Comparison of ENCODE assay signal across 25 cellular contexts in genomic region chr18:48779462-48779861, GRCh38.
DNase-seq lines count a peak whose midpoint lies in the region; ATAC-seq and TF ChIP-seq lines count a peak whose summit lies in the region.
"Had no signal": no experiment of that assay in that cellular context is flagged by ENCODE, and none has a peak within 500 bp of the region (broad histone marks: within the 10 kb centered on the region; RNA-seq: fewer than 3 reads in every experiment).

No MANE protein-coding gene starts in this region.

- intact Hi-C loops in gastrocnemius medialis (cut with DNase I; ENCODE audit: low total_unique reads), result no loop called here
- intact Hi-C loops in CD14-positive monocyte (cut with micrococcal nuclease), result loop anchor here (5.0 to 10.0 kb wide), 5 partner anchors 97 to 465 kb away; no protein-coding TSS in a partner anchor
- intact Hi-C loops in transverse colon (cut with DNase I; ENCODE audit: low total_unique reads), result no loop called here
- intact Hi-C loops in CD4-positive, alpha-beta T cell (cut with DNase I, micrococcal nuclease), result loop anchor here (5.0 to 10.0 kb wide), 7 partner anchors 102 to 638 kb away; no protein-coding TSS in a partner anchor

- H2AK5ac ChIP-seq in mesenchymal stem cell (ENCODE audit: low read length, severe bottlenecking), result no peak overlapping the region

- DNase-seq in GM23248 (no peak), endodermal cell (no peak), mesenchymal stem cell (no peak), gastrocnemius medialis (no peak), CD14-positive monocyte (ENCODE audit: low spot score) (no peak), transverse colon (no peak)
- DNase-seq in CD4-positive, alpha-beta T cell, result no peak
- DNase-seq: ACHN; activated CD4-positive, alpha-beta T cell treated with anti-CD3 and anti-CD28 coated beads for 48 hours; activated naive CD8-positive, alpha-beta T cell treated with anti-CD3 and anti-CD28 coated beads, Interleukin-2, amount 10 ng/mL, durations not matched to agents 7 days and 5 days; body of pancreas; colonic mucosa; GOT3; immature natural killer cell; KBM-7; naive thymus-derived CD8-positive, alpha-beta T cell; NCI-H187 treated with DMSO at 0.1 percent for 48 hours; NCI-H226; spleen; stimulated activated CD4-positive, alpha-beta T cell treated with anti-CD3 and anti-CD28 coated beads, Interleukin-4, amount 100 ng/mL, for 24 hours; stimulated activated naive CD8-positive, alpha-beta T cell treated with anti-CD3 and anti-CD28 coated beads, Interleukin-15, amount 100 ng/mL, for 72 hours had no signal

- H3K9me3 ChIP-seq in GM23248 (ENCODE audit: low read depth) (no peaks in the 10 kb centered on the region), endodermal cell (ENCODE audit: control insufficient read depth, low read length) (no peaks in the 10 kb centered on the region), mesenchymal stem cell (ENCODE audit: control insufficient read depth, low read length) (no peaks in the 10 kb centered on the region), gastrocnemius medialis (no peaks in the 10 kb centered on the region), transverse colon (no peaks in the 10 kb centered on the region)
- H3K9me3 ChIP-seq in CD4-positive, alpha-beta T cell (ENCODE audit: control insufficient read depth, low read length), result no peaks in the 10 kb centered on the region
- H3K9me3 ChIP-seq: body of pancreas, colonic mucosa, spleen had no signal

- no peak for TF ChIP-seq EP300 in transverse colon (IDR thresholded peaks at IDR 0.05; ENCODE audit: low read depth)

- peak overlapping the region; percentile 45 for H2BK120ac ChIP-seq in mesenchymal stem cell (ENCODE audit: low read depth, low read length)

- H3K9me3 Mint-ChIP-seq in endodermal cell (no peaks in the 10 kb centered on the region), CD14-positive monocyte (no peaks in the 10 kb centered on the region)
- H3K9me3 Mint-ChIP-seq in CD4-positive, alpha-beta T cell, result no peaks in the 10 kb centered on the region
- H3K9me3 Mint-ChIP-seq: activated naive CD8-positive, alpha-beta T cell treated with anti-CD3 and anti-CD28 coated beads, Interleukin-2, amount 10 ng/mL, durations not matched to agents 7 days and 5 days; activated T-helper 17 cell treated with anti-CD3 and anti-CD28 coated beads, Interleukin-2, amount 50 U/mL, for 72 hours; immature natural killer cell; memory B cell; naive thymus-derived CD8-positive, alpha-beta T cell; stimulated activated naive CD8-positive, alpha-beta T cell treated with anti-CD3 and anti-CD28 coated beads, Interleukin-15, amount 100 ng/mL, for 72 hours; T-helper 1 cell treated with Interleukin-12 subunit alpha and Interleukin-12 subunit beta and Interleukin-4 antibody, amounts not matched to agents 30 μg/mL and 1 μg/mL, for 36 hours had no signal

- H3K4me1 Mint-ChIP-seq in endodermal cell (peaks cover 38% of the 10 kb centered on the region), CD14-positive monocyte (peaks cover 49% of the 10 kb centered on the region)
- H3K4me1 Mint-ChIP-seq in CD4-positive, alpha-beta T cell (ENCODE audit: low read depth), result peaks cover 13% of the 10 kb centered on the region

- H3K4me1 ChIP-seq in GM23248 (ENCODE audit: insufficient read depth), result peaks cover 38% of the 10 kb centered on the region
- H3K4me1 ChIP-seq in endodermal cell (ENCODE audit: control insufficient read depth, insufficient read depth, low read length), result peaks cover 17% of the 10 kb centered on the region
- peaks cover 51% of the 10 kb centered on the region for H3K4me1 ChIP-seq in mesenchymal stem cell (ENCODE audit: control insufficient read depth, insufficient read depth, low read depth, low read length)
- H3K4me1 ChIP-seq in gastrocnemius medialis, result peaks cover 38 to 49% of the 10 kb centered on the region in 2 donors
- peaks cover 25 to 59% (median 38%) of the 10 kb centered on the region in 4 donors for H3K4me1 ChIP-seq in transverse colon

- H2BK12ac ChIP-seq in mesenchymal stem cell (ENCODE audit: low read length in 2 of 2), result peak overlapping the region; percentile 57 to 86

- H3K79me1 ChIP-seq in mesenchymal stem cell (replicated peaks; ENCODE audit: low read length, poor library complexity, severe bottlenecking), result peaks cover 51% of the 10 kb centered on the region

- H3K9ac ChIP-seq in GM23248 (no peak overlapping the region), endodermal cell (ENCODE audit: extremely low read depth, low read length, poor library complexity, severe bottlenecking) (no peak overlapping the region), mesenchymal stem cell (ENCODE audit: low read length) (no peak overlapping the region)

- no peak for TF ChIP-seq POLR2A in gastrocnemius medialis (IDR thresholded peaks at IDR 0.05)
- TF ChIP-seq POLR2A in transverse colon (IDR thresholded peaks at IDR 0.05), result no peak

- H3K23ac ChIP-seq in mesenchymal stem cell (ENCODE audit: low read length in 2 of 2), result no peak overlapping the region

- H3K4me2 ChIP-seq in GM23248 (ENCODE audit: unreplicated experiment), result no peak overlapping the region
- H3K4me2 ChIP-seq in mesenchymal stem cell (ENCODE audit: low read length, poor library complexity, severe bottlenecking), result no peak overlapping the region

- no peak overlapping the region for H2BK15ac ChIP-seq in mesenchymal stem cell (ENCODE audit: low read depth, poor library complexity, severe bottlenecking)

- H3K36me3 ChIP-seq in GM23248 (ENCODE audit: low read depth), result no peaks in the 10 kb centered on the region
- H3K36me3 ChIP-seq in endodermal cell (ENCODE audit: control insufficient read depth, insufficient read depth, low read length), result peaks cover 12% of the 10 kb centered on the region
- H3K36me3 ChIP-seq in mesenchymal stem cell (ENCODE audit: control insufficient read depth in 1 of 2, insufficient read depth in 2 of 2, low read depth in 1 of 2, low read length in 2 of 2), result peaks cover 9 to 66% of the 10 kb centered on the region in 2 experiments
- H3K36me3 ChIP-seq in gastrocnemius medialis, result no peaks in the 10 kb centered on the region
- H3K36me3 ChIP-seq in transverse colon, result no peaks in the 10 kb centered on the region
- H3K36me3 ChIP-seq: colonic mucosa, spleen had no signal

- POLR2A ChIA-PET in CD4-positive, alpha-beta T cell (lab: Charles Lee), result no interaction called here

- H3K27me3 ChIP-seq in GM23248 (replicated peaks; ENCODE audit: insufficient read depth), result no peaks in the 10 kb centered on the region
- no peaks in the 10 kb centered on the region for H3K27me3 ChIP-seq in endodermal cell (ENCODE audit: control insufficient read depth, insufficient read depth, low read length, poor library complexity, severe bottlenecking)
- no peaks in the 10 kb centered on the region for H3K27me3 ChIP-seq in mesenchymal stem cell (ENCODE audit: control insufficient read depth in 1 of 2, insufficient read depth in 1 of 2, low read length in 2 of 2)
- no peaks in the 10 kb centered on the region for H3K27me3 ChIP-seq in gastrocnemius medialis
- H3K27me3 ChIP-seq in transverse colon, result no peaks in the 10 kb centered on the region
- H3K27me3 ChIP-seq in CD4-positive, alpha-beta T cell (ENCODE audit: control insufficient read depth, insufficient read depth, low read length), result no peaks in the 10 kb centered on the region
- H3K27me3 ChIP-seq: body of pancreas, colonic mucosa, spleen had no signal

- H3K14ac ChIP-seq in mesenchymal stem cell (ENCODE audit: low read length in 2 of 2), result peak overlapping the region in 1 of 2 experiments; percentile 64

- H4K8ac ChIP-seq in mesenchymal stem cell (ENCODE audit: low read length), result no peak overlapping the region

- ATAC-seq in gastrocnemius medialis (no peak), HG02571 (IDR thresholded peaks at IDR 0.05; ENCODE audit: unreplicated experiment) (no peak)
- ATAC-seq in CD4-positive, alpha-beta T cell (ENCODE audit: poor library complexity), result no peak
- ATAC-seq: activated T-helper 17 cell treated with anti-CD3 and anti-CD28 coated beads, Interleukin-2, amount 50 U/mL, for 72 hours; body of pancreas; naive thymus-derived CD8-positive, alpha-beta T cell; stimulated activated naive CD8-positive, alpha-beta T cell treated with anti-CD3 and anti-CD28 coated beads, Interleukin-15, amount 100 ng/mL, for 72 hours had no signal

- peak overlapping the region in 1 of 2 experiments; percentile 12 for H3K4ac ChIP-seq in mesenchymal stem cell (ENCODE audit: low read depth in 1 of 2, low read length in 2 of 2)

- H4K20me1 ChIP-seq in GM23248 (ENCODE audit: insufficient read depth), result no peaks in the 10 kb centered on the region

- H3K27ac Mint-ChIP-seq in endodermal cell (no peak overlapping the region), CD14-positive monocyte (no peak overlapping the region)
- H3K27ac Mint-ChIP-seq in CD4-positive, alpha-beta T cell, result no peak overlapping the region
- H3K27ac Mint-ChIP-seq: activated naive CD8-positive, alpha-beta T cell treated with anti-CD3 and anti-CD28 coated beads, Interleukin-2, amount 10 ng/mL, durations not matched to agents 7 days and 5 days; activated T-helper 17 cell treated with anti-CD3 and anti-CD28 coated beads, Interleukin-2, amount 50 U/mL, for 72 hours; memory B cell; T-helper 1 cell treated with Interleukin-12 subunit alpha and Interleukin-12 subunit beta and Interleukin-4 antibody, amounts not matched to agents 30 μg/mL and 1 μg/mL, for 36 hours had no signal

- H3K4me3 ChIP-seq in GM23248 (no peak overlapping the region), endodermal cell (ENCODE audit: low read length) (no peak overlapping the region), mesenchymal stem cell (ENCODE audit: insufficient read depth in 1 of 2, low read depth in 1 of 2, low read length in 2 of 2) (no peak overlapping the region), gastrocnemius medialis (no peak overlapping the region), transverse colon (no peak overlapping the region)
- H3K4me3 ChIP-seq: body of pancreas, colonic mucosa, spleen had no signal

- WGBS in GM23248 (ENCODE audit: low coverage in 1 of 2, low lambda C conversion rate in 2 of 2, missing lambda C conversion rate in 2 of 2), 2 experiments, result 95 to 96% methylated on average over 7 of the region's 7 CpGs
- WGBS in endodermal cell (ENCODE audit: insufficient coverage in 1 of 2, insufficient read length in 1 of 2), 2 experiments, result 92 to 94% methylated on average over 4 to 7 of the region's 7 CpGs
- WGBS in mesenchymal stem cell, result 89% methylated on average over 7 of the region's 7 CpGs
- 92% methylated on average over 7 of the region's 7 CpGs; no CpG with 5 or more reads in 1 of the 2 donors for WGBS in transverse colon (ENCODE audit: low coverage in 1 of 2), 2 donors

- H3K36me3 Mint-ChIP-seq in endodermal cell (ENCODE audit: low read depth) (no peaks in the 10 kb centered on the region), CD14-positive monocyte (peaks cover 36 to 49% of the 10 kb centered on the region in 2 donors)
- H3K36me3 Mint-ChIP-seq in CD4-positive, alpha-beta T cell (ENCODE audit: low read depth), result no peaks in the 10 kb centered on the region
- H3K36me3 Mint-ChIP-seq: activated naive CD8-positive, alpha-beta T cell treated with anti-CD3 and anti-CD28 coated beads, Interleukin-2, amount 10 ng/mL, durations not matched to agents 7 days and 5 days; immature natural killer cell; memory B cell; naive thymus-derived CD8-positive, alpha-beta T cell had no signal

- in situ Hi-C loops in GM23248 (cut with MboI), result no loop called here
- in situ Hi-C loops in gastrocnemius medialis (cut with MboI; ENCODE audit: low sequenced_read_pairs in 4 of 4), result no loop called here
- in situ Hi-C loops in transverse colon (cut with MboI; ENCODE audit: low pct_ligation_motif_present in 1 of 4, low pct_unique_long_range_greater_than_20kb in 1 of 4, low sequenced_read_pairs in 3 of 4), result loop anchor here in 2 of 4 donors (10.0 to 25.0 kb wide), 2 partner anchors 135 to 183 kb away; partner anchors contain the start of gene SMAD7 (in 1 of the 2)

- H3K27me3 Mint-ChIP-seq in endodermal cell (ENCODE audit: insufficient read depth) (no peaks in the 10 kb centered on the region), CD14-positive monocyte (ENCODE audit: low read depth in 3 of 3) (peaks cover 4 to 18% (median 16%) of the 10 kb centered on the region in 3 donors)
- no peaks in the 10 kb centered on the region for H3K27me3 Mint-ChIP-seq in CD4-positive, alpha-beta T cell
- H3K27me3 Mint-ChIP-seq: activated T-helper 17 cell treated with anti-CD3 and anti-CD28 coated beads, Interleukin-2, amount 50 U/mL, for 72 hours; memory B cell; stimulated activated naive CD8-positive, alpha-beta T cell treated with anti-CD3 and anti-CD28 coated beads, Interleukin-15, amount 100 ng/mL, for 72 hours had no signal

- peak overlapping the region; percentile 55 for H4K91ac ChIP-seq in mesenchymal stem cell (ENCODE audit: low read length)

- TF ChIP-seq CTCF in endodermal cell (conservative IDR thresholded peaks at IDR 0.05), result no peak
- no peak for TF ChIP-seq CTCF in gastrocnemius medialis (IDR thresholded peaks at IDR 0.05 in 4 of 5, conservative IDR thresholded peaks at IDR 0.05 in 1 of 5)
- no peak for TF ChIP-seq CTCF in CD14-positive monocyte (IDR thresholded peaks at IDR 0.05)
- no peak for TF ChIP-seq CTCF in transverse colon (IDR thresholded peaks at IDR 0.05)
- TF ChIP-seq CTCF in CD4-positive, alpha-beta T cell (IDR thresholded peaks at IDR 0.05), result no peak

- H2BK5ac ChIP-seq in mesenchymal stem cell (ENCODE audit: low read depth, low read length, poor library complexity, severe bottlenecking), result no peak overlapping the region

- peak overlapping the region; percentile 22 to 86 for H3K18ac ChIP-seq in mesenchymal stem cell (ENCODE audit: low read depth in 1 of 2, low read length in 2 of 2)

- H3K79me2 ChIP-seq in GM23248 (ENCODE audit: insufficient read depth), result peaks cover 21% of the 10 kb centered on the region

- no peak overlapping the region for H3K4me3 Mint-ChIP-seq in endodermal cell
- H3K4me3 Mint-ChIP-seq in CD14-positive monocyte, result no peak overlapping the region
- H3K4me3 Mint-ChIP-seq in CD4-positive, alpha-beta T cell, result no peak overlapping the region
- H3K4me3 Mint-ChIP-seq: activated naive CD8-positive, alpha-beta T cell treated with anti-CD3 and anti-CD28 coated beads, Interleukin-2, amount 10 ng/mL, durations not matched to agents 7 days and 5 days; activated T-helper 17 cell treated with anti-CD3 and anti-CD28 coated beads, Interleukin-2, amount 50 U/mL, for 72 hours; immature natural killer cell; memory B cell; naive thymus-derived CD8-positive, alpha-beta T cell; stimulated activated naive CD8-positive, alpha-beta T cell treated with anti-CD3 and anti-CD28 coated beads, Interleukin-15, amount 100 ng/mL, for 72 hours; T-helper 1 cell treated with Interleukin-12 subunit alpha and Interleukin-12 subunit beta and Interleukin-4 antibody, amounts not matched to agents 30 μg/mL and 1 μg/mL, for 36 hours had no signal

- H3K27ac ChIP-seq in GM23248 (peak overlapping the region; percentile 92; the same call in 1 of the 2 replicates), endodermal cell (ENCODE audit: low read depth, low read length) (peak overlapping the region; percentile 98), mesenchymal stem cell (ENCODE audit: low read length, poor library complexity, severe bottlenecking) (no peak overlapping the region), gastrocnemius medialis (peak overlapping the region in 3 of 4 donors; percentile 80 to 92 (median 88)), transverse colon (peak overlapping the region in 1 of 4 donors; percentile 77)
- H3K27ac ChIP-seq in CD4-positive, alpha-beta T cell (ENCODE audit: low read depth, low read length), result no peak overlapping the region
- H3K27ac ChIP-seq: body of pancreas, colonic mucosa had no signal

- H3K9me2 ChIP-seq in GM23248 (ENCODE audit: insufficient read depth), result no peaks in the 10 kb centered on the region

- CTCF ChIA-PET in CD4-positive, alpha-beta T cell (lab: Charles Lee), result no interaction called here

- H3F3A ChIP-seq in GM23248 (ENCODE audit: insufficient read depth), result peaks cover 20% of the 10 kb centered on the region

- H2AFZ ChIP-seq in GM23248, result no peak overlapping the region
- H2AFZ ChIP-seq in mesenchymal stem cell (ENCODE audit: low read depth, low read length), result no peak overlapping the region

Comparison
In these comparisons a context has a peak if more than half of its experiments do, and no peak if none do; other contexts are left out.
1. H3K27ac ChIP-seq: peak in GM23248 (single experiment), endodermal cell (single experiment) and gastrocnemius medialis (3 of 4); none in mesenchymal stem cell (single experiment) and CD4-positive, alpha-beta T cell (single experiment).
2. intact Hi-C loops: an anchor here in CD14-positive monocyte (5.0 to 10.0 kb wide) and CD4-positive, alpha-beta T cell (5.0 to 10.0 kb wide); none called in gastrocnemius medialis and transverse colon.